ENCODE assay signal across 11 cellular contexts in the genomic region with DNA sequence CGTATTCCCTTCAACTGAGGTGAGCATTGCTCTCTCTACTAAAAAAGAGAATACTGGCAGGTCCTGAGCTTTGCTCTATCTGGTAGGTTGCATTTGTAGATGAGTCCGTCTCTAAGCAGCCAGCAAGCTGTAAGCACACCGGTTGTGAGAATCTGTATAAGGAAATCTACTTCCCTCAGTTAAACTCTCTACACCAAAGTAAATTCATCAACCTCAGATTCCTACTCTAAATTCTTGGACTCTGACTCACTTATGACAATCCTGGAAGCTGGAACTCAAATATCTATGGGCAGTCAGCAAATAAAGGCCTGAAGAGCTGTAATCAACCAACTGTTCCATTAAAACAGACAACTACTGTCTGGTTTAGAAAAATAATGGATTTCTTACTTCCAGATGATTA. TPM values are rescaled to one million over a fixed set of nuclear protein-coding genes. Genes with fewer than 3 reads are reported as not detected.
DNase-seq lines count a peak whose midpoint lies in the region; ATAC-seq, FAIRE-seq and TF ChIP-seq lines count a peak whose summit lies in the region.
"Had no signal": no experiment of that assay in that cellular context is flagged by ENCODE, and none has a peak within 500 bp of the region (broad histone marks: within the 10 kb centered on the region; RNA-seq: fewer than 3 reads in every experiment).

No MANE protein-coding gene starts in this region.

- dilution Hi-C loops in mammary epithelial cell (cut with HindIII; ENCODE audit: low sequenced_read_pairs) (no loop called here), keratinocyte (cut with MboI; ENCODE audit: extremely low pct_ligation_motif_present, low sequenced_read_pairs) (no loop called here)

- peak overlapping the region; percentile 70 for H3K27ac ChIP-seq in mammary epithelial cell (ENCODE audit: insufficient read depth, low read depth, low read length)
- H3K27ac ChIP-seq in keratinocyte (ENCODE audit: control insufficient read depth, insufficient read depth, low read length), result peak overlapping the region; percentile 4
- peak overlapping the region; percentile 12 to 83 (median 79) for H3K27ac ChIP-seq in thyroid gland
- H3K27ac ChIP-seq in WERI-Rb-1, result no peak overlapping the region
- H3K27ac ChIP-seq: tibial artery had no signal

- H3K4me3 Mint-ChIP-seq in activated T-cell treated with anti-CD3 and anti-CD28 coated beads, Interleukin-2, amount 50 U/mL, for 4 hours, result no peak overlapping the region

- no peaks in the 10 kb centered on the region for H3K27me3 ChIP-seq in mammary epithelial cell (ENCODE audit: insufficient read depth, low read length)
- no peaks in the 10 kb centered on the region for H3K27me3 ChIP-seq in keratinocyte (ENCODE audit: control insufficient read depth, extremely low read depth, insufficient read depth, low read length)
- no peaks in the 10 kb centered on the region for H3K27me3 ChIP-seq in thyroid gland
- H3K27me3 ChIP-seq in WERI-Rb-1 (ENCODE audit: insufficient read depth, low read depth, severe bottlenecking), result peaks cover 96% of the 10 kb centered on the region
- H3K27me3 ChIP-seq: tibial artery had no signal

- FAIRE-seq in keratinocyte (lab: Jason Lieb, UNC), result peak; percentile 87

- H3K4me1 Mint-ChIP-seq in activated T-cell treated with anti-CD3 and anti-CD28 coated beads, Interleukin-2, amount 50 U/mL, for 4 hours (ENCODE audit: low read depth), result no peaks in the 10 kb centered on the region

- no peaks in the 10 kb centered on the region for H3K9me1 ChIP-seq in keratinocyte (ENCODE audit: control insufficient read depth, extremely low read depth, insufficient read depth, low read length)

- H3K9me3 ChIP-seq in mammary epithelial cell (replicated peaks; ENCODE audit: insufficient read depth, low read length), result no peaks in the 10 kb centered on the region
- H3K9me3 ChIP-seq in keratinocyte (ENCODE audit: control insufficient read depth, low read depth, low read length), result no peaks in the 10 kb centered on the region
- H3K9me3 ChIP-seq in thyroid gland, result no peaks in the 10 kb centered on the region
- no peaks in the 10 kb centered on the region for H3K9me3 ChIP-seq in WERI-Rb-1 (ENCODE audit: severe bottlenecking)
- H3K9me3 ChIP-seq: tibial artery had no signal

- BruUV-seq in mammary epithelial cell (replicated peaks; lab: Mats Ljungman, UMichigan), result no TSS peak

- H3K36me3 ChIP-seq in mammary epithelial cell (ENCODE audit: insufficient read depth, low read length) (peaks cover 16% of the 10 kb centered on the region), keratinocyte (ENCODE audit: control insufficient read depth in 2 of 2, extremely low read depth in 1 of 2, insufficient read depth in 2 of 2, low read length in 2 of 2) (peaks cover 18 to 24% of the 10 kb centered on the region in 2 experiments), thyroid gland (no peaks in the 10 kb centered on the region), WERI-Rb-1 (no peaks in the 10 kb centered on the region)
- H3K36me3 ChIP-seq: tibial artery had no signal

- peaks cover 5% of the 10 kb centered on the region for H3K9me3 Mint-ChIP-seq in activated T-cell treated with anti-CD3 and anti-CD28 coated beads, Interleukin-2, amount 50 U/mL, for 4 hours

- in situ Hi-C loops in mammary epithelial cell (cut with MboI; ENCODE audit: low sequenced_read_pairs in 2 of 2), result no loop called here

- no peak overlapping the region for H3K9ac ChIP-seq in mammary epithelial cell (ENCODE audit: insufficient read depth, low read length)
- H3K9ac ChIP-seq in keratinocyte (ENCODE audit: control insufficient read depth, extremely low read depth, insufficient read depth, low read length), result no peak overlapping the region

- 39% methylated on average over 3 of the region's 3 CpGs for WGBS in mammary epithelial cell (ENCODE audit: low coverage, missing lambda C conversion rate)
- whole genome bisulfite sequencing in thyroid gland, 2 donors, result 50 to 74% methylated on average over 3 of the region's 3 CpGs

- no peak for ATAC-seq in activated T-cell treated with anti-CD3 and anti-CD28 coated beads, Interleukin-2, amount 50 U/mL, for 4 hours

- H3K4me3 ChIP-seq in mammary epithelial cell (replicated peaks in 1 of 3; ENCODE audit: insufficient read depth in 1 of 3, low read depth in 2 of 3, low read length in 3 of 3), result no peak overlapping the region
- H3K4me3 ChIP-seq in keratinocyte (ENCODE audit: control insufficient read depth in 2 of 3, extremely low read depth in 1 of 3, insufficient read depth in 2 of 3, low read depth in 1 of 3, low read length in 3 of 3), result no peak overlapping the region
- no peak overlapping the region for H3K4me3 ChIP-seq in thyroid gland (replicated peaks in 1 of 3)
- H3K4me3 ChIP-seq in WERI-Rb-1 (ENCODE audit: low read depth, low read length), result no peak overlapping the region
- H3K4me3 ChIP-seq: skin epidermis, tibial artery had no signal

- TF ChIP-seq CTCF in mammary epithelial cell (conservative IDR thresholded peaks at IDR 0.05 in 1 of 2, IDR thresholded peaks at IDR 0.05 in 1 of 2; ENCODE audit: extremely low read depth in 1 of 2, insufficient read depth in 1 of 2, low read depth in 1 of 2, low read length in 2 of 2) (no peak), keratinocyte (optimal IDR thresholded peaks at IDR 0.05 in 1 of 3, IDR thresholded peaks at IDR 0.05 in 1 of 3, conservative IDR thresholded peaks at IDR 0.05 in 1 of 3; ENCODE audit: extremely low read depth in 1 of 3, insufficient read depth in 2 of 3, low read length in 3 of 3) (no peak), thyroid gland (IDR thresholded peaks at IDR 0.05) (no peak), WERI-Rb-1 (IDR thresholded peaks at IDR 0.05; ENCODE audit: low read depth, low read length) (no peak)

- no peak for TF ChIP-seq POLR2A in thyroid gland (IDR thresholded peaks at IDR 0.05)

- H3K79me2 ChIP-seq in mammary epithelial cell (ENCODE audit: insufficient read depth, low read length) (peaks cover 99% of the 10 kb centered on the region), keratinocyte (ENCODE audit: control insufficient read depth, insufficient read depth, low read length) (peaks cover 99% of the 10 kb centered on the region)

- H2AFZ ChIP-seq in mammary epithelial cell (ENCODE audit: low read depth, low read length) (no peak overlapping the region), keratinocyte (ENCODE audit: control insufficient read depth, low read length) (no peak overlapping the region)

- H3K27me3 Mint-ChIP-seq in activated T-cell treated with anti-CD3 and anti-CD28 coated beads, Interleukin-2, amount 50 U/mL, for 4 hours (ENCODE audit: low read depth), result no peaks in the 10 kb centered on the region

- no peaks in the 10 kb centered on the region for H3K36me3 Mint-ChIP-seq in activated T-cell treated with anti-CD3 and anti-CD28 coated beads, Interleukin-2, amount 50 U/mL, for 4 hours (ENCODE audit: insufficient read depth)

- H3K4me2 ChIP-seq in mammary epithelial cell (ENCODE audit: insufficient read depth, low read depth, low read length), result peak overlapping the region; percentile 59
- H3K4me2 ChIP-seq in keratinocyte (ENCODE audit: control insufficient read depth, extremely low read depth, insufficient read depth, low read depth, low read length), result no peak overlapping the region

- intact Hi-C loops in mammary epithelial cell (cut with micrococcal nuclease), result no loop called here
- intact Hi-C loops in thyroid gland (cut with DNase I), result no loop called here

- H3K4me1 ChIP-seq in mammary epithelial cell (ENCODE audit: insufficient read depth, low read length) (peaks cover 30% of the 10 kb centered on the region), keratinocyte (ENCODE audit: control insufficient read depth, extremely low read depth, insufficient read depth, low read length) (peaks cover 28% of the 10 kb centered on the region), thyroid gland (peaks cover 42 to 58% of the 10 kb centered on the region in 2 donors)

- DNase-seq in HT-29 (ENCODE audit: low spot score) (peak; percentile 76), mammary epithelial cell (peak; percentile 72), keratinocyte (ENCODE audit: low read depth, low spot score) (peak; percentile 44), thyroid gland (peak in 1 of 2 donors; percentile 11), mucosa of gallbladder (ENCODE audit: low spot score) (no peak), WERI-Rb-1 (no peak), occipital lobe (lab: John Stamatoyannopoulos, UW) (no peak)
- DNase-seq in activated T-cell treated with anti-CD3 and anti-CD28 coated beads, Interleukin-2, amount 50 U/mL, for 4 hours, result no peak
- DNase-seq: NK-92 treated with Interleukin-12 subunit alpha and Interleukin-12 subunit beta, amount 100 ng/mL, for 24 hours; tibial artery had no signal

- H4K20me1 ChIP-seq in mammary epithelial cell (ENCODE audit: insufficient read depth, low read length) (peaks cover 30% of the 10 kb centered on the region), keratinocyte (ENCODE audit: control insufficient read depth, extremely low read depth, insufficient read depth, low read length) (peaks cover 52% of the 10 kb centered on the region)

- CTCF ChIA-PET in mammary epithelial cell (lab: Charles Lee; ENCODE audit: low non-redundant PET), result no interaction called here

RNA-seq across cellular contexts. Expression of gene FAT1, which starts 37.9 kb away (rescaled TPM):
- total RNA-seq in HT-29 (2014; rRNA removed; shearing (Covaris generic)), result 325 and 379 TPM in 2 replicates
- total RNA-seq in mammary epithelial cell (1,000 to 10,000 TPM in 1 of 2 donors, 100 to 1,000 TPM in 1; 773 to 1,267 TPM), thyroid gland (10 to 100 TPM; 73.1 to 95.6 (median 76.5) TPM), mucosa of gallbladder (172 TPM), occipital lobe (28.4 TPM)
- polyA plus RNA-seq in mammary epithelial cell (307 TPM), keratinocyte (329 to 470 TPM (median 330 TPM) in 3 replicates)
- polyA minus RNA-seq in mammary epithelial cell (1,946 TPM), keratinocyte (2,564 to 2,839 TPM (median 2,810 TPM) in 3 replicates)
- 211 TPM for polyA plus RNA-seq in keratinocyte (2011; ENCODE audit: low read depth)
- polyA plus RNA-seq in keratinocyte (2011; cell fraction: cytosol; rRNA removed), result 72.0 and 90.4 TPM in 2 replicates
- polyA plus RNA-seq in keratinocyte (2011; cell fraction: nucleus; rRNA removed), result 1,599 and 1,663 TPM in 2 replicates
- polyA plus RNA-seq in keratinocyte (2012; ENCODE audit: low replicate concordance), result 206 and 254 TPM in 2 replicates
- 488 TPM for polyA minus RNA-seq in keratinocyte (2011; cell fraction: cytosol; rRNA and poly(A)+ RNA removed)
- polyA minus RNA-seq in keratinocyte (2011; cell fraction: nucleus; rRNA and poly(A)+ RNA removed), result 3,580 and 4,840 TPM in 2 replicates
- under 1 TPM; 0.45 to 0.90 (median 0.73) TPM for total RNA-seq in activated T-cell treated with anti-CD3 and anti-CD28 coated beads, Interleukin-2, amount 50 U/mL, for 4 hours

Comparison
In these comparisons a context has a peak if more than half of its experiments do, and no peak if none do; other contexts are left out.
1. DNase-seq: peak in HT-29 (single experiment), mammary epithelial cell (single experiment) and keratinocyte (single experiment); none in mucosa of gallbladder (single experiment), WERI-Rb-1 (single experiment), activated T-cell treated with anti-CD3 and anti-CD28 coated beads, Interleukin-2, amount 50 U/mL, for 4 hours (single experiment) and occipital lobe (single experiment).
2. RNA of gene FAT1, which starts 37.9 kb away (total RNA-seq): 773 to 1,267 TPM in mammary epithelial cell, 325 to 379 TPM in HT-29, 172 TPM in mucosa of gallbladder (single experiment), 73.1 to 95.6 TPM in thyroid gland and 28.4 TPM in occipital lobe (single experiment); 0.45 to 0.90 TPM in activated T-cell treated with anti-CD3 and anti-CD28 coated beads, Interleukin-2, amount 50 U/mL, for 4 hours; every median in the first group is over 10 times any median in the second.